In the genomic region with DNA sequence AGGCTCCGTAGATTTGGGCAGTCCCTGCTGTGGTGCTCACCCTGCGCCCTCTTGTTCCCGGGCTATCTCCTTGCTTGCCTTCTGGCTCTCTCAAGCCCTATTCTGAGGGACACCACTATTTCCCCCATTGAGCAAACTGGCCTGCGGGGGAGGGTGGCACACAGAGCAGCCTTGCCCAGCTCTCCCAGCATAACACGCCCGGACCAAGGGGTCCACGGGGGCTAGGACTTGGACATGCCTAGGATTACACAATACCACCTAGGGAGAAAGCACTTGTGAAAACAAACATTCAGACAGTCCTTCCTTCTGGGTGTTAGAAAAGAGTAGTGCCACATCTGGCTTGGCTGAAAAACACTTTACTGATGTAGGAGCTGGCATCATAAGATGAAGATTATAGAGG, we compare ENCODE assay signal across 19 cellular contexts.
"Had no signal": no experiment of that assay in that cellular context is flagged by ENCODE, and none has a peak within 500 bp of the region (broad histone marks: within the 10 kb centered on the region; RNA-seq: fewer than 3 reads in every experiment).

No MANE protein-coding gene starts in this region.

- H3K4me3 ChIP-seq: heart left ventricle, pancreas, sigmoid colon, spleen, thyroid gland, uterus had no signal

- H3K27ac Mint-ChIP-seq: WTC11 had no signal

- H3K27me3 ChIP-seq: heart left ventricle, pancreas, sigmoid colon, spleen, thyroid gland, uterus had no signal

- ATAC-seq: effector memory CD8-positive, alpha-beta T cell; pancreas; WTC11 had no signal

- H3K9me3 Mint-ChIP-seq: activated T-helper 1 cell treated with anti-CD3 and anti-CD28 coated beads, Interleukin-12 subunit alpha, Interleukin-12 subunit beta, Interleukin-2, Interleukin-4 antibody, amounts not matched to agents 30 ng/mL and 10 ng/mL and 1 ng/mL, durations not matched to agents 14 hours and 24 hours and 36 hours; effector memory CD8-positive, alpha-beta T cell; immature natural killer cell; neural crest cell had no signal

- DNase-seq: activated CD4-positive, alpha-beta T cell treated with anti-CD3 and anti-CD28 coated beads for 48 hours; activated naive CD4-positive, alpha-beta T cell; aorta; dermis blood vessel endothelial cell; effector memory CD8-positive, alpha-beta T cell; heart left ventricle; immature natural killer cell; mesendoderm; pancreas; sigmoid colon; spleen; thyroid gland; uterus had no signal

- H3K27me3 Mint-ChIP-seq: effector memory CD8-positive, alpha-beta T cell had no signal

- H3K4me3 Mint-ChIP-seq: activated T-helper 1 cell treated with anti-CD3 and anti-CD28 coated beads, Interleukin-12 subunit alpha, Interleukin-12 subunit beta, Interleukin-2, Interleukin-4 antibody, amounts not matched to agents 30 ng/mL and 10 ng/mL and 1 ng/mL, durations not matched to agents 14 hours and 24 hours and 36 hours; effector memory CD8-positive, alpha-beta T cell; immature natural killer cell; neural crest cell; WTC11 had no signal

- H3K4me1 ChIP-seq: uterus had no signal

- H3K9me3 ChIP-seq: heart left ventricle, pancreas, sigmoid colon, spleen, thyroid gland, uterus had no signal

- FAIRE-seq: bronchial epithelial cell, frontal cortex, pancreas had no signal

- H3K36me3 ChIP-seq: uterus had no signal

- H3K27ac ChIP-seq: epithelial cell of prostate, heart left ventricle, pancreas, sigmoid colon, spleen, thyroid gland, uterus had no signal
